Comparison of ENCODE assay signal across 23 cellular contexts in the genomic region with DNA sequence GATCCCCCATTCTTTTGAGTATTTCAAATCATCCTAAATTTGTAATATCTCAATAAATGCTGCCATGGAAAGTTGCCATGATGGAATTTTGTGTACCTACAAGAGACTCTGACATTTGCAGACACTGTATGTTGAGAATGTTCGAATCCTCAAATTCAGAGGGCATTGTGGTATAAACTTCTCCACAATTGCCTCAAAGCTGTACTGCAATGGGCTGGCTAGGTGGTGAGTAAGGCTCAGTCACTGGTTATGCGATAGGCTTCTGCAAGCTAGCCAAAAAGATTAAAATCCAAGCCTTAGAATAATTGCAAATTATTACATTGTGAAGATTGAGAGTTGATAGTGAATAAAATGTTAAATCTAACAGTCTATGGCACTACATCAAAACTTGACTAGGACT.
"Had no signal": no experiment of that assay in that cellular context is flagged by ENCODE, and none has a peak within 500 bp of the region (broad histone marks: within the 10 kb centered on the region; RNA-seq: fewer than 3 reads in every experiment).

No MANE protein-coding gene starts in this region.

- H3K79me2 ChIP-seq: hepatocyte had no signal

- H2AFZ ChIP-seq: hepatocyte had no signal

- H3K4me3 ChIP-seq: coronary artery, dorsolateral prefrontal cortex, esophagus squamous epithelium, gastroesophageal sphincter, heart left ventricle, hepatocyte, left lung, lower lobe of right lung, mucosa of descending colon had no signal

- H3K4me1 ChIP-seq: esophagus squamous epithelium, foreskin keratinocyte, gastroesophageal sphincter, heart left ventricle, left lung, lower lobe of right lung had no signal

- H3K4me3 Mint-ChIP-seq: immature natural killer cell, mesothelial cell of epicardium had no signal

- H3K27ac ChIP-seq: coronary artery, dorsolateral prefrontal cortex, epithelial cell of prostate, esophagus squamous epithelium, foreskin keratinocyte, gastroesophageal sphincter, heart left ventricle, hepatocyte, left lung, lower lobe of right lung had no signal

- H3K36me3 Mint-ChIP-seq: immature natural killer cell, mesothelial cell of epicardium had no signal

- DNase-seq: dermis blood vessel endothelial cell; dorsolateral prefrontal cortex; effector CD4-positive, alpha-beta T cell; effector memory CD4-positive, alpha-beta T cell; erythroblast; esophagus squamous epithelium; foreskin keratinocyte; hypothalamus; immature natural killer cell; islet precursor cell; left cardiac atrium; left lung; left ventricle myocardium superior; lower lobe of right lung; mesenchymal stem cell; mucosa of descending colon had no signal

- H3K36me3 ChIP-seq: esophagus squamous epithelium, gastroesophageal sphincter, heart left ventricle, left lung, lower lobe of right lung had no signal

- ATAC-seq: esophagus mucosa, foreskin keratinocyte, gastroesophageal sphincter, heart left ventricle, left lung, left ventricle myocardium superior, lower lobe of right lung, mucosa of descending colon had no signal

- H3K4me2 ChIP-seq: hepatocyte had no signal

- H3K4me1 Mint-ChIP-seq: immature natural killer cell had no signal

- H3K9me3 ChIP-seq: esophagus squamous epithelium, gastroesophageal sphincter, heart left ventricle, left lung, lower lobe of right lung, mucosa of descending colon had no signal

- H3K27me3 ChIP-seq: esophagus squamous epithelium, foreskin keratinocyte, gastroesophageal sphincter, heart left ventricle, left lung had no signal

- H3K27ac Mint-ChIP-seq: immature natural killer cell, mesothelial cell of epicardium had no signal
